ENCODE assay signal across 8 cellular contexts in genomic region chr11:66313321-66314185, GRCh38. TPM values are rescaled to one million over a fixed set of nuclear protein-coding genes. Genes with fewer than 3 reads are reported as not detected.
A peak's percentile ranks its signal among the peaks of the same experiment; 100 is the strongest.
DNase-seq lines count a peak whose midpoint lies in the region; ATAC-seq lines count a peak whose summit lies in the region.

No MANE protein-coding gene starts in this region.

- H3K9ac ChIP-seq in HUES48 (ENCODE audit: low read depth, low read length): peak overlapping the region; percentile 30; the same call in 1 of the 2 replicates

- peaks cover 56% of the 10 kb centered on the region for H3K4me1 Mint-ChIP-seq in stimulated activated naive CD8-positive, alpha-beta T cell treated with anti-CD3 and anti-CD28 coated beads, Interleukin-15, amount 100 ng/mL, for 72 hours

- WGBS in adipose tissue, 3 donors: 34 to 45% (median 39%) methylated on average over 32 to 38 of the region's 38 CpGs

- peak overlapping the region; percentile 59 for H3K4me3 ChIP-seq in HUES48 (ENCODE audit: low read depth, low read length)

- no peaks in the 10 kb centered on the region for H3K9me3 Mint-ChIP-seq in stimulated activated naive CD8-positive, alpha-beta T cell treated with anti-CD3 and anti-CD28 coated beads, Interleukin-15, amount 100 ng/mL, for 72 hours

- peaks cover 19% of the 10 kb centered on the region for H3K4me1 ChIP-seq in HUES48 (ENCODE audit: control insufficient read depth, insufficient read depth, low read length)

- H3K36me3 ChIP-seq in HUES48 (ENCODE audit: control insufficient read depth, insufficient read depth, low read length): no peaks in the 10 kb centered on the region

- DNase-seq in iPS-NIHi11 (ENCODE audit: low spot score) (peak; percentile 56), NCI-H1092 (lab: John Stamatoyannopoulos, UW) (no peak), activated gamma-delta T cell (lab: John Stamatoyannopoulos, UW) (no peak)
- no peak for DNase-seq in stimulated activated naive CD8-positive, alpha-beta T cell treated with anti-CD3 and anti-CD28 coated beads, Interleukin-15, amount 100 ng/mL, for 72 hours

- peak overlapping the region; percentile 86 for H3K27ac ChIP-seq in HUES48 (ENCODE audit: low read depth, low read length)
- H3K27ac ChIP-seq in adipose tissue (ENCODE audit: low read depth, low read length): peak overlapping the region; percentile 78

- no peak for ATAC-seq in stimulated activated naive CD8-positive, alpha-beta T cell treated with anti-CD3 and anti-CD28 coated beads, Interleukin-15, amount 100 ng/mL, for 72 hours
- no peak for ATAC-seq in GM21723 (IDR thresholded peaks at IDR 0.05; ENCODE audit: unreplicated experiment)
- no peak for ATAC-seq in HG03097 (IDR thresholded peaks at IDR 0.05; ENCODE audit: low FRiP score, unreplicated experiment)

- H3K9me3 ChIP-seq in HUES48 (ENCODE audit: control insufficient read depth, insufficient read depth, low read length): no peaks in the 10 kb centered on the region

- no peaks in the 10 kb centered on the region for H3K27me3 Mint-ChIP-seq in stimulated activated naive CD8-positive, alpha-beta T cell treated with anti-CD3 and anti-CD28 coated beads, Interleukin-15, amount 100 ng/mL, for 72 hours

- H3K4me3 Mint-ChIP-seq in stimulated activated naive CD8-positive, alpha-beta T cell treated with anti-CD3 and anti-CD28 coated beads, Interleukin-15, amount 100 ng/mL, for 72 hours: peak overlapping the region; percentile 91 to 95

- no peaks in the 10 kb centered on the region; the same call in 1 of the 2 replicates for H3K27me3 ChIP-seq in HUES48 (ENCODE audit: control insufficient read depth, insufficient read depth, low read length)

- peak overlapping the region; percentile 65 to 95 for H3K27ac Mint-ChIP-seq in stimulated activated naive CD8-positive, alpha-beta T cell treated with anti-CD3 and anti-CD28 coated beads, Interleukin-15, amount 100 ng/mL, for 72 hours

RNA-seq across cellular contexts. Expression of gene CD248, which starts 3.3 kb away (rescaled TPM):
- polyA plus RNA-seq in adipose tissue: 100 to 1,000 TPM in 1 of 3 donors, 10 to 100 TPM in 2; 22.3 to 327 (median 55.8) TPM

RNA-seq across cellular contexts. Expression of gene TMEM151A, which starts 21.9 kb away (rescaled TPM):
- 1 to 10 TPM in 1 of 3 donors, under 1 TPM in 2; 0.22 to 1.3 (median 0.75) TPM for polyA plus RNA-seq in adipose tissue

RNA-seq across cellular contexts. Expression of gene RIN1, which starts 22.7 kb away (rescaled TPM):
- polyA plus RNA-seq in adipose tissue: 1 to 10 TPM; 4.8 to 9.0 (median 6.5) TPM

RNA-seq across cellular contexts. Expression of gene YIF1A, which starts 24.6 kb away (rescaled TPM):
- 10 to 100 TPM; 62.9 to 84.3 (median 78.5) TPM for polyA plus RNA-seq in adipose tissue

RNA-seq across cellular contexts. Expression of gene BRMS1, which starts 31.4 kb away (rescaled TPM):
- 10 to 100 TPM; 33.5 to 40.2 (median 36.4) TPM for polyA plus RNA-seq in adipose tissue
